19 cellular contexts compared by ENCODE assay signal in the genomic region with DNA sequence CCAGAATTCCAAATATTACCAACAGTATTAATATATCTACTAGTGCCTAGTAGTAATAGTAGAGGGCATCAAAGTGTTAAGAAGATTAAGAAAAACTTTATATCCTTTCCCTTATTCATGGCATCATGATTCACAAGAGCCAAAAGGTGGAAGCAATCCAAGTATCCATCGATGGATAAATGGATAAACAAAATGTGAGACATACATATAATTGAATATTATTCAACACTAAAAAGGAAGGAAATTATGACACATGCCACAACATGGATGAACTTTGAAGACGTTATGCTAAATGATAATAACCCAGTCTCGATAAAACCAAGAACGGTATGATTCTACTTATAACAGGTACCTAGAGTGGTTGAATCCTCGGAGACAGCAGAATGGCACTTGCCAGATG. TPM values are rescaled to one million over a fixed set of nuclear protein-coding genes. Genes with fewer than 3 reads are reported as not detected.
A peak's percentile ranks its signal among the peaks of the same experiment; 100 is the strongest.
DNase-seq lines count a peak whose midpoint lies in the region; ATAC-seq, FAIRE-seq and TF ChIP-seq lines count a peak whose summit lies in the region.
"Had no signal": no experiment of that assay in that cellular context is flagged by ENCODE, and none has a peak within 500 bp of the region (broad histone marks: within the 10 kb centered on the region; RNA-seq: fewer than 3 reads in every experiment).

No MANE protein-coding gene starts in this region.

- H3K79me2 ChIP-seq in Karpas-422 (ENCODE audit: low read length): peaks cover 100% of the 10 kb centered on the region
- peaks cover 85% of the 10 kb centered on the region for H3K79me2 ChIP-seq in endothelial cell of umbilical vein (ENCODE audit: control insufficient read depth, insufficient read depth, low read length)
- H3K79me2 ChIP-seq in neural progenitor cell (ENCODE audit: low read depth): peaks cover 68% of the 10 kb centered on the region

- FAIRE-seq in endothelial cell of umbilical vein (lab: Jason Lieb, UNC): no peak
- FAIRE-seq: G401.6, GM12892, H1 had no signal

- 73 to 93% (median 82%) methylated on average over 5 of the region's 5 CpGs for WGBS in spleen, 5 donors

- no peak overlapping the region for H2AFZ ChIP-seq in Karpas-422 (ENCODE audit: low read length)
- H2AFZ ChIP-seq in endothelial cell of umbilical vein (ENCODE audit: low read depth, low read length): no peak overlapping the region
- H2AFZ ChIP-seq in neural progenitor cell (replicated peaks): no peak overlapping the region
- H2AFZ ChIP-seq: GM23248 had no signal

- H3K9me3 Mint-ChIP-seq in neural progenitor cell: peaks cover 6% of the 10 kb centered on the region
- H3K9me3 Mint-ChIP-seq: CD8-positive, alpha-beta T cell had no signal

- H3K27me3 ChIP-seq in Karpas-422 (ENCODE audit: low read length) (no peaks in the 10 kb centered on the region), endothelial cell of umbilical vein (ENCODE audit: control insufficient read depth in 2 of 2, insufficient read depth in 2 of 2, low read length in 2 of 2) (no peaks in the 10 kb centered on the region), neural progenitor cell (peaks cover 20% of the 10 kb centered on the region), spleen (replicated peaks in 1 of 7) (no peaks in the 10 kb centered on the region)
- H3K27me3 ChIP-seq: BLaER1 had no signal

- no peak for DNase-seq in Karpas-422
- DNase-seq in endothelial cell of umbilical vein (ENCODE audit: low read depth, low spot score): peak; percentile 62
- DNase-seq in neural progenitor cell (ENCODE audit: low spot score): no peak
- DNase-seq in spleen: no peak
- DNase-seq: Caco-2; CD4-positive, CD25-positive, alpha-beta regulatory T cell; CD8-positive, alpha-beta T cell; DMS153; DND-41; GM23248; H7; HCEC 1CT had no signal

- H3K27ac ChIP-seq in Karpas-422 (ENCODE audit: low read length) (peak overlapping the region; percentile 99), endothelial cell of umbilical vein (ENCODE audit: insufficient read depth, low read depth, low read length) (no peak overlapping the region), neural progenitor cell (no peak overlapping the region), spleen (no peak overlapping the region)
- H3K27ac ChIP-seq: BLaER1, C4-2B, GM23248 had no signal

- no peaks in the 10 kb centered on the region for H3K27me3 Mint-ChIP-seq in neural progenitor cell (ENCODE audit: insufficient read depth, low read depth)

- 0 out of 2 replicates have a peak overlapping the region, but pooled peaks have one; percentile 1 for H3K4me3 ChIP-seq in Karpas-422 (ENCODE audit: low read length)
- H3K4me3 ChIP-seq in endothelial cell of umbilical vein (replicated peaks in 1 of 3; ENCODE audit: insufficient read depth in 1 of 3, low read depth in 1 of 3, low read length in 3 of 3): no peak overlapping the region
- H3K4me3 ChIP-seq in neural progenitor cell: no peak overlapping the region
- no peak overlapping the region for H3K4me3 ChIP-seq in spleen
- H3K4me3 ChIP-seq: BLaER1, GM23248 had no signal

- no TSS peak for BruUV-seq in endothelial cell of umbilical vein (replicated peaks; lab: Mats Ljungman, UMichigan)

- H3K36me3 ChIP-seq in Karpas-422 (ENCODE audit: insufficient read depth, low read length): peaks cover 15% of the 10 kb centered on the region
- no peaks in the 10 kb centered on the region for H3K36me3 ChIP-seq in endothelial cell of umbilical vein (ENCODE audit: control insufficient read depth in 2 of 2, extremely low read depth in 1 of 2, insufficient read depth in 2 of 2, low read length in 2 of 2)
- no peaks in the 10 kb centered on the region for H3K36me3 ChIP-seq in neural progenitor cell
- peaks cover 0 to under 1% (median 0%) of the 10 kb centered on the region in 6 donors for H3K36me3 ChIP-seq in spleen

- CTCF ChIA-PET in endothelial cell of umbilical vein (lab: Charles Lee): interaction anchor here (1.2 to 1.5 kb wide), 3 partner anchors 15 to 23 kb away, joined by 3 to 8 read pairs (median 4); a partner anchor contains a TSS

- TF ChIP-seq POLR2A in endothelial cell of umbilical vein (IDR thresholded peaks at IDR 0.05; ENCODE audit: low read depth, low read length) (no peak), spleen (IDR thresholded peaks at IDR 0.05) (no peak)

- intact Hi-C loops in endothelial cell of umbilical vein (cut with micrococcal nuclease): loop anchor here (1.0 kb wide), 1 partner anchor 17 kb away; no protein-coding TSS in a partner anchor
- intact Hi-C loops in spleen (cut with DNase I; ENCODE audit: low total_unique reads): no loop called here

- H3K27ac Mint-ChIP-seq in neural progenitor cell: peak overlapping the region; percentile 90
- H3K27ac Mint-ChIP-seq: CD8-positive, alpha-beta T cell had no signal

- peaks cover 16% of the 10 kb centered on the region for H3F3A ChIP-seq in neural progenitor cell (ENCODE audit: low read depth)

- peak overlapping the region; percentile 53; the same call in 1 of the 2 replicates for H3K9ac ChIP-seq in Karpas-422 (ENCODE audit: low read length)
- H3K9ac ChIP-seq in endothelial cell of umbilical vein (replicated peaks; ENCODE audit: extremely low read depth, insufficient read depth, low read length): no peak overlapping the region
- no peak overlapping the region for H3K9ac ChIP-seq in neural progenitor cell
- H3K9ac ChIP-seq: BLaER1, GM23248 had no signal

- POLR2A ChIA-PET in endothelial cell of umbilical vein (lab: Charles Lee): interaction anchor here (1.0 kb wide), 1 partner anchor 22 kb away, joined by 5 read pairs; no protein-coding TSS in a partner anchor

- H3K9me3 ChIP-seq in Karpas-422 (ENCODE audit: low read length) (no peaks in the 10 kb centered on the region), endothelial cell of umbilical vein (replicated peaks; ENCODE audit: control insufficient read depth, insufficient read depth, low read length) (no peaks in the 10 kb centered on the region), neural progenitor cell (ENCODE audit: low read depth) (no peaks in the 10 kb centered on the region), spleen (no peaks in the 10 kb centered on the region)
- H3K9me3 ChIP-seq: Caco-2 had no signal

- peaks cover 6% of the 10 kb centered on the region for H3K36me3 Mint-ChIP-seq in neural progenitor cell

- TF ChIP-seq CTCF in endothelial cell of umbilical vein (IDR thresholded peaks at IDR 0.05; ENCODE audit: extremely low read depth in 1 of 2, insufficient read depth in 1 of 2, low read depth in 1 of 2, low read length in 2 of 2) (no peak), neural progenitor cell (IDR thresholded peaks at IDR 0.05) (no peak), spleen (IDR thresholded peaks at IDR 0.05 in 8 of 11, conservative IDR thresholded peaks at IDR 0.05 in 3 of 11) (no peak)

- dilution Hi-C loops in endothelial cell of umbilical vein (cut with MboI; ENCODE audit: extremely low pct_ligation_motif_present, low sequenced_read_pairs): no loop called here

- H3K4me2 ChIP-seq in Karpas-422 (ENCODE audit: low read depth, low read length, poor library complexity, severe bottlenecking) (peak overlapping the region; percentile 65), endothelial cell of umbilical vein (ENCODE audit: insufficient read depth, low read length) (peak overlapping the region; percentile 24), neural progenitor cell (no peak overlapping the region)
- H3K4me2 ChIP-seq: BLaER1 had no signal

- H3K9me1 ChIP-seq in endothelial cell of umbilical vein (replicated peaks; ENCODE audit: control insufficient read depth, extremely low read depth, insufficient read depth, low read length): no peaks in the 10 kb centered on the region

- no peaks in the 10 kb centered on the region for H3K9me2 ChIP-seq in Karpas-422 (replicated peaks; ENCODE audit: insufficient read depth, low read length)

- no peak overlapping the region for H3K4me3 Mint-ChIP-seq in neural progenitor cell
- H3K4me3 Mint-ChIP-seq: CD4-positive, CD25-positive, alpha-beta regulatory T cell; CD8-positive, alpha-beta T cell had no signal

- no peak for ATAC-seq in GM19351 (IDR thresholded peaks at IDR 0.05; ENCODE audit: unreplicated experiment)
- ATAC-seq in HG03159 (IDR thresholded peaks at IDR 0.05; ENCODE audit: unreplicated experiment): no peak
- ATAC-seq: CD8-positive, alpha-beta T cell had no signal

- peaks cover 2% of the 10 kb centered on the region; the same call in 1 of the 2 replicates for H4K20me1 ChIP-seq in Karpas-422 (ENCODE audit: insufficient read depth, low read depth, low read length)
- H4K20me1 ChIP-seq in endothelial cell of umbilical vein (replicated peaks; ENCODE audit: control insufficient read depth, extremely low read depth, insufficient read depth, low read length): no peaks in the 10 kb centered on the region
- peaks cover 42% of the 10 kb centered on the region for H4K20me1 ChIP-seq in neural progenitor cell (ENCODE audit: low read depth)

- H3K4me1 ChIP-seq in Karpas-422 (ENCODE audit: low read length) (peaks cover 96% of the 10 kb centered on the region), endothelial cell of umbilical vein (ENCODE audit: control insufficient read depth, extremely low read depth, insufficient read depth, low read length) (peaks cover 24% of the 10 kb centered on the region), neural progenitor cell (peaks cover 71% of the 10 kb centered on the region), spleen (peaks cover 0 to 33% (median 2%) of the 10 kb centered on the region in 6 donors)
- H3K4me1 ChIP-seq: BLaER1, Caco-2 had no signal

- H3K4me1 Mint-ChIP-seq in neural progenitor cell: peaks cover 68% of the 10 kb centered on the region

TF ChIP-seq in endothelial cell of umbilical vein, 7 proteins besides CTCF, POLR2A, EP300 and RAD21 (continues in another document):
- TF ChIP-seq GATA2 (IDR thresholded peaks at IDR 0.05; ENCODE audit: insufficient read depth, insufficient read length, low read depth, low read length) (peak; percentile 28), JUN (IDR thresholded peaks at IDR 0.05; ENCODE audit: borderline replicate concordance, insufficient read depth, insufficient read length, low read depth) (peak; percentile 8)
- TF ChIP-seq, protein P1, sequence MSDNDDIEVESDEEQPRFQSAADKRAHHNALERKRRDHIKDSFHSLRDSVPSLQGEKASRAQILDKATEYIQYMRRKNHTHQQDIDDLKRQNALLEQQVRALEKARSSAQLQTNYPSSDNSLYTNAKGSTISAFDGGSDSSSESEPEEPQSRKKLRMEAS (IDR thresholded peaks at IDR 0.05; ENCODE audit: insufficient read depth, insufficient read length): no peak

RNA-seq across cellular contexts. Expression of a gene that starts 23.1 kb away (rescaled TPM):
- total RNA-seq in Karpas-422 (2014; rRNA removed; shearing (Covaris generic); ENCODE audit: low replicate concordance): 278 and 314 TPM in 2 replicates
- total RNA-seq in endothelial cell of umbilical vein (91.6 and 93.7 TPM in 2 replicates), neural progenitor cell (ENCODE audit: low replicate concordance) (39.9 and 49.2 TPM in 2 replicates), spleen (10 to 100 TPM; 26.6 to 34.9 (median 31.1) TPM)
- polyA plus RNA-seq in endothelial cell of umbilical vein (53.9 and 68.4 TPM in 2 replicates), spleen (10 to 100 TPM; 15.4 to 38.6 (median 19.5) TPM)
- polyA plus RNA-seq in endothelial cell of umbilical vein (2011; cell fraction: cytosol; rRNA removed): 83.1 and 87.0 TPM in 2 replicates
- polyA plus RNA-seq in endothelial cell of umbilical vein (2011; cell fraction: nucleus; rRNA removed): 105 and 109 TPM in 2 replicates
- polyA plus RNA-seq in endothelial cell of umbilical vein (2012): 70.5 and 73.7 TPM in 2 replicates
- 132 and 181 TPM in 2 replicates for polyA minus RNA-seq in endothelial cell of umbilical vein
- 34.2 TPM for polyA minus RNA-seq in endothelial cell of umbilical vein (2011; cell fraction: cytosol; rRNA and poly(A)+ RNA removed)
- 92.5 and 108 TPM in 2 replicates for polyA minus RNA-seq in endothelial cell of umbilical vein (2011; cell fraction: nucleus; rRNA and poly(A)+ RNA removed)
